29 cellular contexts compared by ENCODE assay signal in genomic region chr7:17844022-17844421, GRCh38.
DNase-seq lines count a peak whose midpoint lies in the region; ATAC-seq, FAIRE-seq and TF ChIP-seq lines count a peak whose summit lies in the region.
"Had no signal": no experiment of that assay in that cellular context is flagged by ENCODE, and none has a peak within 500 bp of the region (broad histone marks: within the 10 kb centered on the region; RNA-seq: fewer than 3 reads in every experiment).

No MANE protein-coding gene starts in this region.

- DNase-seq in MCF 10A (ENCODE audit: unreplicated experiment) (no peak), breast epithelium (ENCODE audit: low spot score in 2 of 2) (no peak), HFFc6 (no peak), activated gamma-delta T cell treated with Interleukin-2 at 50 U/mL for 16 hours (no peak), urothelium cell line (ENCODE audit: low spot score) (no peak), GM03348 (ENCODE audit: low spot score) (no peak)
- DNase-seq: activated CD8-positive, alpha-beta memory T cell treated with anti-CD3 and anti-CD28 coated beads, Interleukin-2, amount 10 ng/mL, durations not matched to agents 7 days and 5 days; caudate nucleus; esophagus squamous epithelium; H7; heart left ventricle; islet precursor cell; left lung; mesendoderm; MV-4-11; NCI-H1436 treated with DMSO at 0.1 percent for 48 hours; RPMI8226; stimulated activated naive CD4-positive, alpha-beta T cell treated with Interleukin-2 at 50 U/mL for 16 hours; T-cell; testis had no signal

- BruUV-seq in MCF 10A (replicated peaks; lab: Mats Ljungman, UMichigan), result no TSS peak

- TF ChIP-seq CTCF in MCF 10A (IDR thresholded peaks at IDR 0.05; ENCODE audit: unreplicated experiment), result no peak
- TF ChIP-seq CTCF in breast epithelium (IDR thresholded peaks at IDR 0.05), result no peak
- no peak for TF ChIP-seq CTCF in HFFc6 (IDR thresholded peaks at IDR 0.05)

- ATAC-seq in activated T-helper 17 cell treated with anti-CD3 and anti-CD28 coated beads, Interleukin-2, amount 50 U/mL, for 72 hours (replicated peaks), result no peak
- ATAC-seq: activated CD8-positive, alpha-beta memory T cell treated with anti-CD3 and anti-CD28 coated beads, Interleukin-2, amount 10 ng/mL, durations not matched to agents 7 days and 5 days; heart left ventricle; left lung; T-cell had no signal

- no peaks in the 10 kb centered on the region for H3K27me3 ChIP-seq in breast epithelium
- H3K27me3 ChIP-seq: BLaER1 treated with 17β-estradiol and CSF1 and Interleukin-3, amounts not matched to agents 10 nM and 100 nM; esophagus squamous epithelium; heart left ventricle; left lung; testis; vagina had no signal

- H3K27me3 Mint-ChIP-seq in MCF 10A (ENCODE audit: insufficient read depth, unreplicated experiment) (no peaks in the 10 kb centered on the region), HFFc6 (ENCODE audit: insufficient read depth) (no peaks in the 10 kb centered on the region)
- H3K27me3 Mint-ChIP-seq in activated T-helper 17 cell treated with anti-CD3 and anti-CD28 coated beads, Interleukin-2, amount 50 U/mL, for 72 hours, result no peaks in the 10 kb centered on the region
- H3K27me3 Mint-ChIP-seq: activated CD8-positive, alpha-beta memory T cell treated with anti-CD3 and anti-CD28 coated beads, Interleukin-2, amount 10 ng/mL, durations not matched to agents 7 days and 5 days; activated naive CD4-positive, alpha-beta T cell treated with anti-CD3 and anti-CD28 coated beads, Interleukin-2, amount 50 U/mL, for 24 hours; dendritic cell treated with granulocyte-macrophage colony-stimulating factor and Interleukin-4, amounts not matched to agents 40 ng/mL and 50 ng/mL, for 4 days; T-cell had no signal

- H3K4me1 Mint-ChIP-seq in MCF 10A (ENCODE audit: insufficient read depth, unreplicated experiment) (peaks cover 26% of the 10 kb centered on the region), HFFc6 (ENCODE audit: low read depth) (peaks cover 34% of the 10 kb centered on the region)
- peaks cover 14% of the 10 kb centered on the region for H3K4me1 Mint-ChIP-seq in activated T-helper 17 cell treated with anti-CD3 and anti-CD28 coated beads, Interleukin-2, amount 50 U/mL, for 72 hours

- H3K4me1 ChIP-seq in breast epithelium, result no peaks in the 10 kb centered on the region
- H3K4me1 ChIP-seq: BLaER1 treated with 17β-estradiol and CSF1 and Interleukin-3, amounts not matched to agents 10 nM and 100 nM; esophagus squamous epithelium; left lung; testis had no signal

- peaks cover 8% of the 10 kb centered on the region for H3K9me3 Mint-ChIP-seq in MCF 10A (ENCODE audit: unreplicated experiment)
- no peaks in the 10 kb centered on the region for H3K9me3 Mint-ChIP-seq in HFFc6
- no peaks in the 10 kb centered on the region for H3K9me3 Mint-ChIP-seq in activated T-helper 17 cell treated with anti-CD3 and anti-CD28 coated beads, Interleukin-2, amount 50 U/mL, for 72 hours
- H3K9me3 Mint-ChIP-seq: dendritic cell treated with granulocyte-macrophage colony-stimulating factor and Interleukin-4, amounts not matched to agents 40 ng/mL and 50 ng/mL, for 4 days had no signal

- H3K36me3 ChIP-seq in breast epithelium, result no peaks in the 10 kb centered on the region

- POLR2A ChIA-PET in MCF 10A (lab: Yijun Ruan, JAX), result interaction anchor here (0.5 to 1.9 kb wide), 7 partner anchors 8 to 513 kb away, joined by 3 to 8 read pairs (median 3); no protein-coding TSS in a partner anchor

- H3K27ac Mint-ChIP-seq in MCF 10A (ENCODE audit: low read depth, unreplicated experiment) (peak overlapping the region; percentile 90), HFFc6 (peak overlapping the region; percentile 78)
- H3K27ac Mint-ChIP-seq in activated T-helper 17 cell treated with anti-CD3 and anti-CD28 coated beads, Interleukin-2, amount 50 U/mL, for 72 hours, result peak overlapping the region; percentile 8
- H3K27ac Mint-ChIP-seq: activated CD8-positive, alpha-beta memory T cell treated with anti-CD3 and anti-CD28 coated beads, Interleukin-2, amount 10 ng/mL, durations not matched to agents 7 days and 5 days; activated naive CD4-positive, alpha-beta T cell treated with anti-CD3 and anti-CD28 coated beads, Interleukin-2, amount 50 U/mL, for 24 hours; activated T-helper 1 cell treated with anti-CD3 and anti-CD28 coated beads, Interleukin-12 subunit alpha, Interleukin-12 subunit beta, Interleukin-2, Interleukin-4 antibody, amounts not matched to agents 30 ng/mL and 10 ng/mL and 1 ng/mL, durations not matched to agents 14 hours and 24 hours and 36 hours; dendritic cell treated with granulocyte-macrophage colony-stimulating factor and Interleukin-4, amounts not matched to agents 40 ng/mL and 50 ng/mL, for 4 days had no signal

- FAIRE-seq in urothelium cell line (lab: Jason Lieb, UNC), result no peak
- FAIRE-seq: GM12892 had no signal

- H3K9me3 ChIP-seq in breast epithelium, result no peaks in the 10 kb centered on the region
- H3K9me3 ChIP-seq: BLaER1 treated with 17β-estradiol and CSF1 and Interleukin-3, amounts not matched to agents 10 nM and 100 nM; esophagus squamous epithelium; left lung; testis; vagina had no signal

- H3K27ac ChIP-seq in breast epithelium, result peak overlapping the region in 1 of 2 donors; percentile 27
- H3K27ac ChIP-seq: BLaER1 treated with 17β-estradiol and CSF1 and Interleukin-3, amounts not matched to agents 10 nM and 100 nM; esophagus squamous epithelium; heart left ventricle; left lung; parathyroid adenoma; testis; vagina had no signal

- H3K4me3 ChIP-seq in breast epithelium, result no peak overlapping the region
- H3K4me3 ChIP-seq: BLaER1 treated with 17β-estradiol and CSF1 and Interleukin-3, amounts not matched to agents 10 nM and 100 nM; esophagus squamous epithelium; heart left ventricle; left lung; smooth muscle cell; testis; vagina had no signal

- CTCF ChIA-PET in MCF 10A (lab: Yijun Ruan, JAX), result no interaction called here

- peaks cover 29% of the 10 kb centered on the region for H3K36me3 Mint-ChIP-seq in MCF 10A (ENCODE audit: insufficient read depth, unreplicated experiment)
- peaks cover 42% of the 10 kb centered on the region for H3K36me3 Mint-ChIP-seq in HFFc6 (ENCODE audit: low read depth)
- peaks cover 84% of the 10 kb centered on the region for H3K36me3 Mint-ChIP-seq in activated T-helper 17 cell treated with anti-CD3 and anti-CD28 coated beads, Interleukin-2, amount 50 U/mL, for 72 hours (ENCODE audit: low read depth)

- no peak for TF ChIP-seq POLR2A in breast epithelium (IDR thresholded peaks at IDR 0.05)

- H3K4me3 Mint-ChIP-seq in MCF 10A (ENCODE audit: unreplicated experiment) (peak overlapping the region; percentile 48), HFFc6 (peak overlapping the region; percentile 18; the same call in 1 of the 2 replicates)
- H3K4me3 Mint-ChIP-seq in activated T-helper 17 cell treated with anti-CD3 and anti-CD28 coated beads, Interleukin-2, amount 50 U/mL, for 72 hours, result no peak overlapping the region
- H3K4me3 Mint-ChIP-seq: activated CD8-positive, alpha-beta memory T cell treated with anti-CD3 and anti-CD28 coated beads, Interleukin-2, amount 10 ng/mL, durations not matched to agents 7 days and 5 days; activated naive CD4-positive, alpha-beta T cell treated with anti-CD3 and anti-CD28 coated beads, Interleukin-2, amount 50 U/mL, for 24 hours; activated T-helper 1 cell treated with anti-CD3 and anti-CD28 coated beads, Interleukin-12 subunit alpha, Interleukin-12 subunit beta, Interleukin-2, Interleukin-4 antibody, amounts not matched to agents 30 ng/mL and 10 ng/mL and 1 ng/mL, durations not matched to agents 14 hours and 24 hours and 36 hours; dendritic cell treated with granulocyte-macrophage colony-stimulating factor and Interleukin-4, amounts not matched to agents 40 ng/mL and 50 ng/mL, for 4 days had no signal

- intact Hi-C loops in MCF 10A (cut with micrococcal nuclease) (no loop called here), breast epithelium (cut with DNase I; ENCODE audit: low total_unique reads) (no loop called here)

Comparison
In these comparisons a context has a peak if more than half of its experiments do, and no peak if none do; other contexts are left out.
1. H3K27ac Mint-ChIP-seq: peak in every context shown above with its lines; median percentile 90 in MCF 10A; 78 in HFFc6; 8 in activated T-helper 17 cell treated with anti-CD3 and anti-CD28 coated beads, Interleukin-2, amount 50 U/mL, for 72 hours.